19 cellular contexts compared by ENCODE assay signal in genomic region chr3:10305331-10305902, GRCh38. TPM values are rescaled to one million over a fixed set of nuclear protein-coding genes. Genes with fewer than 3 reads are reported as not detected.
"Had no signal": no experiment of that assay in that cellular context is flagged by ENCODE, and none has a peak within 500 bp of the region (broad histone marks: within the 10 kb centered on the region; RNA-seq: fewer than 3 reads in every experiment).

No MANE protein-coding gene starts in this region.

- H3K9me3 Mint-ChIP-seq: activated B cell treated with CpG ODN at 0.5 μM for 24 hours; naive thymus-derived CD4-positive, alpha-beta T cell had no signal

- H3K4me3 Mint-ChIP-seq: activated B cell treated with CpG ODN at 0.5 μM for 24 hours; naive thymus-derived CD4-positive, alpha-beta T cell had no signal

- H3K4me1 Mint-ChIP-seq: activated B cell treated with CpG ODN at 0.5 μM for 24 hours had no signal

- H3K27me3 ChIP-seq: adrenal gland, thyroid gland had no signal

- H3K9me3 ChIP-seq: adrenal gland, thyroid gland had no signal

- H3K27ac ChIP-seq: adrenal gland, coronary artery, SK-N-MC, thyroid gland had no signal

- H3K4me3 ChIP-seq: adrenal gland, coronary artery, SK-N-MC, thyroid gland had no signal

- ATAC-seq: naive thymus-derived CD4-positive, alpha-beta T cell; right cardiac atrium had no signal

- H3K4me1 ChIP-seq: thyroid gland had no signal

- DNase-seq: activated B cell treated with CpG ODN at 0.5 μM for 24 hours; activated CD4-positive, alpha-beta T cell treated with anti-CD3 and anti-CD28 coated beads, Interleukin-2, amount 50 U/mL, for 1 hour; activated effector memory CD4-positive, alpha-beta T cell treated with anti-CD3 and anti-CD28 coated beads, Interleukin-2, amount 50 U/mL, for 16 hours; adrenal gland; effector CD8-positive, alpha-beta T cell; hypothalamus; kidney glomerular epithelial cell; midbrain; naive thymus-derived CD4-positive, alpha-beta T cell; nucleus accumbens; right cardiac atrium; small intestine; thyroid gland had no signal

- H3K27me3 Mint-ChIP-seq: activated B cell treated with CpG ODN at 0.5 μM for 24 hours; naive thymus-derived CD4-positive, alpha-beta T cell; progenitor cell of endocrine pancreas had no signal

RNA-seq across cellular contexts. Expression of gene GHRL, which starts 12.7 kb away (rescaled TPM):
- total RNA-seq: activated CD8-positive, alpha-beta memory T cell treated with anti-CD3 and anti-CD28 coated beads for 36 hours; epithelial cell of proximal tubule; glomerular endothelial cell; right cardiac atrium had no signal
